In the genomic region with DNA sequence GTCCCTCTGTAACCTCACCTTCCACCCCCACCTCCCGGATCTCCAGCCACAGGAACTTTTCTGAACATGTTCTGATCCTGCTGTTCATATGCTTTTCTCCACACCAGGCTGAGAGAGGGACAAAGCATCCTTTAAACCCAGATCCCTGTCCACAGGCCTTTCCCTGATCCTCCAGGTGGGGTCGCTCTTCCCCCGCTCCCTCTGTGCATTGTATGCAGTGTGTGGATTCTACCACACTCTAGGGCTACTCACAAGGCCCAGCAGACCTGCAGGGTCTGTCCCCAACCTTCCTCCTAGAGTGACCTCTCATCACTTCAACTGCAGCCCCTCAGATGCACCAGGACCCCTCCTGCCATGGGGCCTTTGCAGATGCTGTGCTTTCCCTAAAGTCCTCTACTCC, we compare ENCODE assay signal across 1 cellular context.
TF ChIP-seq lines count a peak whose summit lies in the region.

No MANE protein-coding gene starts in this region.

TF ChIP-seq in GM23338, 12 proteins besides CTCF, POLR2A, EP300 and RAD21 (continued from another document):
- no peak for TF ChIP-seq ZNF462 (CRISPR knock-in tag; IDR thresholded peaks at IDR 0.05)
- TF ChIP-seq CREB1 (CRISPR knock-in tag; IDR thresholded peaks at IDR 0.05; ENCODE audit: low read depth), result no peak
